In genomic region chr5:52356311-52356918, GRCh38 we compare ENCODE assay signal across 8 cellular contexts.
A peak's percentile ranks its signal among the peaks of the same experiment; 100 is the strongest.
DNase-seq lines count a peak whose midpoint lies in the region; ATAC-seq and TF ChIP-seq lines count a peak whose summit lies in the region.

No MANE protein-coding gene starts in this region.

- no peak overlapping the region for H3K9ac ChIP-seq in colonic mucosa (ENCODE audit: low read depth in 2 of 2, low read length in 2 of 2)

- intact Hi-C loops in colonic mucosa (cut with DNase I), result no loop called here
- intact Hi-C loops in sigmoid colon (cut with DNase I), result no loop called here

- peak; percentile 67 for DNase-seq in NCI-H1092 treated with DMSO at 0.1 percent for 48 hours (lab: John Stamatoyannopoulos, UW)
- DNase-seq in NCI-H1092 (lab: John Stamatoyannopoulos, UW), result no peak
- DNase-seq in NCI-H446 (lab: John Stamatoyannopoulos, UW), result peak; percentile 28 to 55
- no peak for DNase-seq in colonic mucosa
- no peak for DNase-seq in retinal pigment epithelial cell (ENCODE audit: low read depth)
- DNase-seq in sigmoid colon, result no peak

- no peak overlapping the region for H3K4me3 ChIP-seq in colonic mucosa
- no peak overlapping the region for H3K4me3 ChIP-seq in retinal pigment epithelial cell (ENCODE audit: low read length)
- H3K4me3 ChIP-seq in sigmoid colon, result no peak overlapping the region

- WGBS in sigmoid colon, 2 donors, result 21 to 43% methylated on average over 3 of the region's 3 CpGs

- no peak for TF ChIP-seq EP300 in sigmoid colon (IDR thresholded peaks at IDR 0.05)

- H3K9me3 ChIP-seq in colonic mucosa (no peaks in the 10 kb centered on the region), sigmoid colon (no peaks in the 10 kb centered on the region)

- H3K4me1 ChIP-seq in colonic mucosa, result no peaks in the 10 kb centered on the region
- H3K4me1 ChIP-seq in sigmoid colon, result no peaks in the 10 kb centered on the region

- no peaks in the 10 kb centered on the region for H3K27me3 ChIP-seq in colonic mucosa
- H3K27me3 ChIP-seq in sigmoid colon, result no peaks in the 10 kb centered on the region

- ATAC-seq in GM18909 (IDR thresholded peaks at IDR 0.05; ENCODE audit: poor library complexity, unreplicated experiment) (no peak), HG03095 (IDR thresholded peaks at IDR 0.05; ENCODE audit: unreplicated experiment) (no peak)

- peak; percentile 33 for TF ChIP-seq CTCF in colonic mucosa (IDR thresholded peaks at IDR 0.05)
- TF ChIP-seq CTCF in retinal pigment epithelial cell (conservative IDR thresholded peaks at IDR 0.05; ENCODE audit: low read depth, low read length), result peak; percentile 79
- peak in 2 of 4 experiments; percentile 12 to 18 for TF ChIP-seq CTCF in sigmoid colon (IDR thresholded peaks at IDR 0.05)

- H3K27ac ChIP-seq in colonic mucosa, result no peak overlapping the region
- H3K27ac ChIP-seq in sigmoid colon, result no peak overlapping the region

- H3K36me3 ChIP-seq in colonic mucosa, result no peaks in the 10 kb centered on the region
- no peaks in the 10 kb centered on the region for H3K36me3 ChIP-seq in sigmoid colon

- TF ChIP-seq POLR2A in sigmoid colon (IDR thresholded peaks at IDR 0.05), result no peak

Comparison
In these comparisons a context has a peak if more than half of its experiments do, and no peak if none do; other contexts are left out.
1. DNase-seq: peak in NCI-H1092 treated with DMSO at 0.1 percent for 48 hours (single experiment) and NCI-H446 (2 of 2); none in NCI-H1092 (single experiment), colonic mucosa (single experiment), retinal pigment epithelial cell (single experiment) and sigmoid colon (single experiment).